Comparison of ENCODE assay signal across 2 cellular contexts in the genomic region with DNA sequence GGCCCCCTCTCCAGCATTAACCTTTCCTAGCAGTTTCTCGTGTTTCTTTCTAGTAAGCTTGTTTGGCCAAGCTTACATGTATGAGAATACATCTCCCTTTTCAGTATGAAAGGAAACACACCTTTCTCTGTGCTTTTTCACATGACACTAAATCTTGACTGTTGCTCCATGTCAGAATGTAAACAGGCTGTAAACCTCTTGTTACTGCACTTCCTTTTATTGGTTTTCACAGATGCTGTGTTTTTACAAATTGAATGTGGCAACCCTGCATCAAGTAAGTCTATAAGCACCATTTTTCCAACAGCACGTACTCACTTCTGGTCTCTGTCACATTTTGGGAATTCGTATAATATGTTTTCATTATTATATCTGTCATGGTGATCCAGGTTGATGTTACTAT.
TF ChIP-seq lines count a peak whose summit lies in the region.

No MANE protein-coding gene starts in this region.

TF ChIP-seq in SK-N-SH, 30 proteins besides CTCF, POLR2A, EP300 and RAD21 (continued from another document):
- TF ChIP-seq POLR2AphosphoS5 (IDR thresholded peaks at IDR 0.05; ENCODE audit: low read depth, low read length) = no peak
- TF ChIP-seq, protein P1, sequence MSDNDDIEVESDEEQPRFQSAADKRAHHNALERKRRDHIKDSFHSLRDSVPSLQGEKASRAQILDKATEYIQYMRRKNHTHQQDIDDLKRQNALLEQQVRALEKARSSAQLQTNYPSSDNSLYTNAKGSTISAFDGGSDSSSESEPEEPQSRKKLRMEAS (IDR thresholded peaks at IDR 0.05; ENCODE audit: low read depth) = no peak
- TF ChIP-seq RXRA (IDR thresholded peaks at IDR 0.05; ENCODE audit: borderline replicate concordance, low read depth) = no peak
- no peak for TF ChIP-seq NFIC (IDR thresholded peaks at IDR 0.05; ENCODE audit: borderline replicate concordance)
- TF ChIP-seq MEF2A (IDR thresholded peaks at IDR 0.05; ENCODE audit: borderline replicate concordance, low read depth) = no peak
- TF ChIP-seq FOXM1 (IDR thresholded peaks at IDR 0.05; ENCODE audit: low read depth) = no peak
- no peak for TF ChIP-seq NRF1 (IDR thresholded peaks at IDR 0.05; ENCODE audit: low read depth, low read length)
- TF ChIP-seq GABPA (IDR thresholded peaks at IDR 0.05; ENCODE audit: low read depth) = no peak
- TF ChIP-seq, protein P2, sequence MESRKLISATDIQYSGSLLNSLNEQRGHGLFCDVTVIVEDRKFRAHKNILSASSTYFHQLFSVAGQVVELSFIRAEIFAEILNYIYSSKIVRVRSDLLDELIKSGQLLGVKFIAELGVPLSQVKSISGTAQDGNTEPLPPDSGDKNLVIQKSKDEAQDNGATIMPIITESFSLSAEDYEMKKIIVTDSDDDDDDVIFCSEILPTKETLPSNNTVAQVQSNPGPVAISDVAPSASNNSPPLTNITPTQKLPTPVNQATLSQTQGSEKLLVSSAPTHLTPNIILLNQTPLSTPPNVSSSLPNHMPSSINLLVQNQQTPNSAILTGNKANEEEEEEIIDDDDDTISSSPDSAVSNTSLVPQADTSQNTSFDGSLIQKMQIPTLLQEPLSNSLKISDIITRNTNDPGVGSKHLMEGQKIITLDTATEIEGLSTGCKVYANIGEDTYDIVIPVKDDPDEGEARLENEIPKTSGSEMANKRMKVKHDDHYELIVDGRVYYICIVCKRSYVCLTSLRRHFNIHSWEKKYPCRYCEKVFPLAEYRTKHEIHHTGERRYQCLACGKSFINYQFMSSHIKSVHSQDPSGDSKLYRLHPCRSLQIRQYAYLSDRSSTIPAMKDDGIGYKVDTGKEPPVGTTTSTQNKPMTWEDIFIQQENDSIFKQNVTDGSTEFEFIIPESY (IDR thresholded peaks at IDR 0.05; ENCODE audit: borderline replicate concordance, low read depth) = no peak
- no peak for TF ChIP-seq REST (IDR thresholded peaks at IDR 0.05; ENCODE audit: low read depth, low read length)
- TF ChIP-seq TCF12 (IDR thresholded peaks at IDR 0.05) = no peak
- no peak for TF ChIP-seq RCOR1 (IDR thresholded peaks at IDR 0.05; ENCODE audit: low read length)
- TF ChIP-seq, protein P3, sequence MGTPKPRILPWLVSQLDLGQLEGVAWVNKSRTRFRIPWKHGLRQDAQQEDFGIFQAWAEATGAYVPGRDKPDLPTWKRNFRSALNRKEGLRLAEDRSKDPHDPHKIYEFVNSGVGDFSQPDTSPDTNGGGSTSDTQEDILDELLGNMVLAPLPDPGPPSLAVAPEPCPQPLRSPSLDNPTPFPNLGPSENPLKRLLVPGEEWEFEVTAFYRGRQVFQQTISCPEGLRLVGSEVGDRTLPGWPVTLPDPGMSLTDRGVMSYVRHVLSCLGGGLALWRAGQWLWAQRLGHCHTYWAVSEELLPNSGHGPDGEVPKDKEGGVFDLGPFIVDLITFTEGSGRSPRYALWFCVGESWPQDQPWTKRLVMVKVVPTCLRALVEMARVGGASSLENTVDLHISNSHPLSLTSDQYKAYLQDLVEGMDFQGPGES (IDR thresholded peaks at IDR 0.05; ENCODE audit: low read depth, low read length) = no peak

TF ChIP-seq in SK-N-SH treated with all-trans-retinoic acid at 6 μM for 48 hours, 23 proteins besides CTCF, POLR2A, EP300 and RAD21 (continued from another document):
- TF ChIP-seq CSRNP3 (CRISPR knock-in tag; IDR thresholded peaks at IDR 0.05) = no peak
- TF ChIP-seq, protein P4, sequence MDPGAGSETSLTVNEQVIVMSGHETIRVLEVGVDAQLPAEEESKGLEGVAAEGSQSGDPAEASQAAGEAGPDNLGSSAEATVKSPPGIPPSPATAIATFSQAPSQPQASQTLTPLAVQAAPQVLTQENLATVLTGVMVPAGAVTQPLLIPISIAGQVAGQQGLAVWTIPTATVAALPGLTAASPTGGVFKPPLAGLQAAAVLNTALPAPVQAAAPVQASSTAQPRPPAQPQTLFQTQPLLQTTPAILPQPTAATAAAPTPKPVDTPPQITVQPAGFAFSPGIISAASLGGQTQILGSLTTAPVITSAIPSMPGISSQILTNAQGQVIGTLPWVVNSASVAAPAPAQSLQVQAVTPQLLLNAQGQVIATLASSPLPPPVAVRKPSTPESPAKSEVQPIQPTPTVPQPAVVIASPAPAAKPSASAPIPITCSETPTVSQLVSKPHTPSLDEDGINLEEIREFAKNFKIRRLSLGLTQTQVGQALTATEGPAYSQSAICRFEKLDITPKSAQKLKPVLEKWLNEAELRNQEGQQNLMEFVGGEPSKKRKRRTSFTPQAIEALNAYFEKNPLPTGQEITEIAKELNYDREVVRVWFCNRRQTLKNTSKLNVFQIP (CRISPR knock-in tag; IDR thresholded peaks at IDR 0.05; ENCODE audit: borderline replicate concordance, low read depth) = no peak
- no peak for TF ChIP-seq BACH2 (CRISPR knock-in tag; IDR thresholded peaks at IDR 0.05; ENCODE audit: borderline replicate concordance)
- no peak for TF ChIP-seq PPARA (CRISPR knock-in tag; IDR thresholded peaks at IDR 0.05; ENCODE audit: borderline replicate concordance)
- TF ChIP-seq, protein P5, sequence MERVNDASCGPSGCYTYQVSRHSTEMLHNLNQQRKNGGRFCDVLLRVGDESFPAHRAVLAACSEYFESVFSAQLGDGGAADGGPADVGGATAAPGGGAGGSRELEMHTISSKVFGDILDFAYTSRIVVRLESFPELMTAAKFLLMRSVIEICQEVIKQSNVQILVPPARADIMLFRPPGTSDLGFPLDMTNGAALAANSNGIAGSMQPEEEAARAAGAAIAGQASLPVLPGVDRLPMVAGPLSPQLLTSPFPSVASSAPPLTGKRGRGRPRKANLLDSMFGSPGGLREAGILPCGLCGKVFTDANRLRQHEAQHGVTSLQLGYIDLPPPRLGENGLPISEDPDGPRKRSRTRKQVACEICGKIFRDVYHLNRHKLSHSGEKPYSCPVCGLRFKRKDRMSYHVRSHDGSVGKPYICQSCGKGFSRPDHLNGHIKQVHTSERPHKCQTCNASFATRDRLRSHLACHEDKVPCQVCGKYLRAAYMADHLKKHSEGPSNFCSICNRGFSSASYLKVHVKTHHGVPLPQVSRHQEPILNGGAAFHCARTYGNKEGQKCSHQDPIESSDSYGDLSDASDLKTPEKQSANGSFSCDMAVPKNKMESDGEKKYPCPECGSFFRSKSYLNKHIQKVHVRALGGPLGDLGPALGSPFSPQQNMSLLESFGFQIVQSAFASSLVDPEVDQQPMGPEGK (CRISPR knock-in tag; IDR thresholded peaks at IDR 0.05; ENCODE audit: borderline replicate concordance) = no peak
- TF ChIP-seq CREB5 (CRISPR knock-in tag; IDR thresholded peaks at IDR 0.05; ENCODE audit: low read depth) = no peak
- no peak for TF ChIP-seq GLIS3 (CRISPR knock-in tag; IDR thresholded peaks at IDR 0.05)
- no peak for TF ChIP-seq ZFP3 (CRISPR knock-in tag; IDR thresholded peaks at IDR 0.05)
- no peak for TF ChIP-seq ZFP30 (CRISPR knock-in tag; IDR thresholded peaks at IDR 0.05)
TF ChIP-seq in SK-N-SH treated with all-trans-retinoic acid at 6 μM for 48 hours: peak in this region for 0.
